7 cellular contexts compared by ENCODE assay signal in the genomic region with DNA sequence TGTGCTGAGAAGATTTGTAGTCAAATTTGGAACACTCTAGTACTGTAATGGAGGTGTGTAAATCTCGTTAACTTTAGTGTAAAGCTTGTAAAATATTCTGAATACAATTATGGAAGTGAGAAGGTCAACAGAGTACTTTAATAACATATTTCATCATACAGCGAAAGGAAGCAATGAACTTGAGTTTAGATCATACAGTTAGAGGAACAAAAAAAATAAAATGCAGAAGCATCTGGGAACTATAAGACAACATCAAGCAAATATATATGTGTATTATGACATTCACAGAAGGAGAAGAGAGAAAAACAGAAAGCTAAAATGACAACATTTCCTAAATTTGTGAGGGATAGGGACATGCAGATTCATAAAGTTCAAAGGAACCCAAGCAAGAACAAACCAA. TPM values are rescaled to one million over a fixed set of nuclear protein-coding genes. Genes with fewer than 3 reads are reported as not detected.
"Had no signal": no experiment of that assay in that cellular context is flagged by ENCODE, and none has a peak within 500 bp of the region (broad histone marks: within the 10 kb centered on the region; RNA-seq: fewer than 3 reads in every experiment).

No MANE protein-coding gene starts in this region.

RNA-seq across cellular contexts. Expression of gene OR2T34, which starts 5.5 kb away (rescaled TPM):
- total RNA-seq: GM23248, H4, H7, HepG2, HFFc6, HT1080 had no signal
- polyA plus RNA-seq: GM23248, HepG2, IgD-negative memory B cell had no signal

RNA-seq across cellular contexts. Expression of gene OR2T29, which starts 6.5 kb away (rescaled TPM):
- total RNA-seq: GM23248, H4, H7, HepG2, HFFc6, HT1080 had no signal
- polyA plus RNA-seq: GM23248, HepG2, IgD-negative memory B cell had no signal

RNA-seq across cellular contexts. Expression of gene OR2T10, which starts 28.5 kb away (rescaled TPM):
- total RNA-seq: GM23248, H4, H7, HepG2, HFFc6, HT1080 had no signal
- polyA plus RNA-seq: GM23248, HepG2 had no signal
